Comparison of ENCODE assay signal across 2 cellular contexts in the genomic region with DNA sequence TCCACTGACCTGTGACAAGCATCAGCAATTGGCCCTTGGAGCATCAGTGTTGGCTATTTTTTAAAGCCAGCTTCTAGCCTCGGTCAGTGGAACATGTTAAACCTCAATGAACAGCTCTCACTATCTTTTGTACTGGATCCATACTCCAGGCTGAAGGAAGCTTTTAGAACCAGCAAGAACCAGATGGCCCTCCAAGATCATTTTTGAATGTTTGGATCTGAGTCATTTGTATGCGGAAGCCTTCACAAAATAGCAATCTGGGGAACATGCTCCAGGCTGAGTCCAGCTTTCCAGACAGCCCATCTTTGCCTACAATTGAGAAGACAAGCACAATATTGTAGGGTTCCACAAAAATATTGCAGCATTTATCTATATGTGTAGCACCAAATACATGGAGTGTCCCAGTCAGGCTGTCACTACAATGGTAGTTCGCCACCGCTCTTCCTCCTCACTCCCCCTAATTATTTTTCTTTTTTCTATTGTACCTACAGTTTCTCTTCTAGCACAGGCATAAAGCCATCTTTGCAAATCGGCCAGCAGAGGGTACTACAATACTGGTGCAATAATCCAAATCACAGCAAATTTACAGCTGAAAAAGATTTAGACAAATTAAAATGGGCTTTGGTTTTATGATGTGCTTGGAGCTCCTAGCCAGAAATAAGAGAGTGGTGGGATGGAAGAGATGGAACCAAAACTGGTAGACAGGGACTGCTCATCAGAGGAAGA.
TF ChIP-seq lines count a peak whose summit lies in the region.

No MANE protein-coding gene starts in this region.

TF ChIP-seq in Ishikawa, 13 proteins besides CTCF, POLR2A, EP300 and RAD21 (continued from another document):
- TF ChIP-seq, protein P1, sequence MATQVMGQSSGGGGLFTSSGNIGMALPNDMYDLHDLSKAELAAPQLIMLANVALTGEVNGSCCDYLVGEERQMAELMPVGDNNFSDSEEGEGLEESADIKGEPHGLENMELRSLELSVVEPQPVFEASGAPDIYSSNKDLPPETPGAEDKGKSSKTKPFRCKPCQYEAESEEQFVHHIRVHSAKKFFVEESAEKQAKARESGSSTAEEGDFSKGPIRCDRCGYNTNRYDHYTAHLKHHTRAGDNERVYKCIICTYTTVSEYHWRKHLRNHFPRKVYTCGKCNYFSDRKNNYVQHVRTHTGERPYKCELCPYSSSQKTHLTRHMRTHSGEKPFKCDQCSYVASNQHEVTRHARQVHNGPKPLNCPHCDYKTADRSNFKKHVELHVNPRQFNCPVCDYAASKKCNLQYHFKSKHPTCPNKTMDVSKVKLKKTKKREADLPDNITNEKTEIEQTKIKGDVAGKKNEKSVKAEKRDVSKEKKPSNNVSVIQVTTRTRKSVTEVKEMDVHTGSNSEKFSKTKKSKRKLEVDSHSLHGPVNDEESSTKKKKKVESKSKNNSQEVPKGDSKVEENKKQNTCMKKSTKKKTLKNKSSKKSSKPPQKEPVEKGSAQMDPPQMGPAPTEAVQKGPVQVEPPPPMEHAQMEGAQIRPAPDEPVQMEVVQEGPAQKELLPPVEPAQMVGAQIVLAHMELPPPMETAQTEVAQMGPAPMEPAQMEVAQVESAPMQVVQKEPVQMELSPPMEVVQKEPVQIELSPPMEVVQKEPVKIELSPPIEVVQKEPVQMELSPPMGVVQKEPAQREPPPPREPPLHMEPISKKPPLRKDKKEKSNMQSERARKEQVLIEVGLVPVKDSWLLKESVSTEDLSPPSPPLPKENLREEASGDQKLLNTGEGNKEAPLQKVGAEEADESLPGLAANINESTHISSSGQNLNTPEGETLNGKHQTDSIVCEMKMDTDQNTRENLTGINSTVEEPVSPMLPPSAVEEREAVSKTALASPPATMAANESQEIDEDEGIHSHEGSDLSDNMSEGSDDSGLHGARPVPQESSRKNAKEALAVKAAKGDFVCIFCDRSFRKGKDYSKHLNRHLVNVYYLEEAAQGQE (IDR thresholded peaks at IDR 0.05; ENCODE audit: low read depth): no peak
- TF ChIP-seq FOXM1 (IDR thresholded peaks at IDR 0.05; ENCODE audit: borderline replicate concordance, low read depth) (no peak), TAF1 (IDR thresholded peaks at IDR 0.05; ENCODE audit: low read depth) (no peak), TEAD4 (IDR thresholded peaks at IDR 0.05) (no peak)
- TF ChIP-seq, protein P2, sequence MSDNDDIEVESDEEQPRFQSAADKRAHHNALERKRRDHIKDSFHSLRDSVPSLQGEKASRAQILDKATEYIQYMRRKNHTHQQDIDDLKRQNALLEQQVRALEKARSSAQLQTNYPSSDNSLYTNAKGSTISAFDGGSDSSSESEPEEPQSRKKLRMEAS (IDR thresholded peaks at IDR 0.05): no peak

TF ChIP-seq in H1, 55 proteins besides CTCF, POLR2A, EP300 and RAD21 (continued from another document):
- TF ChIP-seq RXRA (IDR thresholded peaks at IDR 0.05; ENCODE audit: insufficient read depth, low read depth, low read length) (no peak), ASH2L (IDR thresholded peaks at IDR 0.05; ENCODE audit: low read length) (no peak)
